17 cellular contexts compared by ENCODE assay signal in genomic region chr12:64172143-64172970, GRCh38. TPM values are rescaled to one million over a fixed set of nuclear protein-coding genes. Genes with fewer than 3 reads are reported as not detected.
DNase-seq lines count a peak whose midpoint lies in the region; ATAC-seq and TF ChIP-seq lines count a peak whose summit lies in the region.
"Had no signal": no experiment of that assay in that cellular context is flagged by ENCODE, and none has a peak within 500 bp of the region (broad histone marks: within the 10 kb centered on the region; RNA-seq: fewer than 3 reads in every experiment).

No MANE protein-coding gene starts in this region.

- H3K36me3 Mint-ChIP-seq in HFFc6 (ENCODE audit: low read depth) = peaks cover 2% of the 10 kb centered on the region; the same call in 1 of the 2 replicates
- H3K36me3 Mint-ChIP-seq in WTC11 = no peaks in the 10 kb centered on the region

- H3K4ac ChIP-seq in mesendoderm (ENCODE audit: low read depth, low read length) = no peak overlapping the region

- TF ChIP-seq CTCF in HFFc6 (IDR thresholded peaks at IDR 0.05) (no peak), WTC11 (IDR thresholded peaks at IDR 0.05) (no peak)

- no peaks in the 10 kb centered on the region for H3K79me2 ChIP-seq in mesendoderm (ENCODE audit: control insufficient read depth, insufficient read depth, low read length)

- H3K4me3 Mint-ChIP-seq in HFFc6 = peak overlapping the region; percentile 71; the same call in 1 of the 2 replicates
- H3K4me3 Mint-ChIP-seq in WTC11 = no peak overlapping the region
- H3K4me3 Mint-ChIP-seq: activated CD4-positive, alpha-beta T cell treated with anti-CD3 and anti-CD28 coated beads, Interleukin-2, amount 10 ng/mL, durations not matched to agents 24 days and 14 days had no signal

- H4K5ac ChIP-seq in mesendoderm (ENCODE audit: low read length) = no peak overlapping the region

- H3K4me2 ChIP-seq in mesendoderm (ENCODE audit: low read length) = no peak overlapping the region

- H2BK120ac ChIP-seq in mesendoderm (ENCODE audit: low read depth, low read length) = no peak overlapping the region

- CTCF ChIA-PET in WTC11 (lab: Charles Lee) = interaction anchor here (0.6 kb wide), 1 partner anchor 65 kb away, joined by 3 read pairs; no protein-coding TSS in a partner anchor

- H4K8ac ChIP-seq in mesendoderm (ENCODE audit: low read depth, low read length) = no peak overlapping the region

- no peak overlapping the region for H3K27ac ChIP-seq in mesendoderm (ENCODE audit: low read depth, low read length)
- H3K27ac ChIP-seq: ascending aorta, heart left ventricle, SK-N-MC had no signal

- no peak overlapping the region for H3K56ac ChIP-seq in mesendoderm (ENCODE audit: low read length)

- H3K4me1 Mint-ChIP-seq in HFFc6 (ENCODE audit: low read depth) (peaks cover 68% of the 10 kb centered on the region), WTC11 (peaks cover 25% of the 10 kb centered on the region)
- H3K4me1 Mint-ChIP-seq: activated CD4-positive, alpha-beta T cell treated with anti-CD3 and anti-CD28 coated beads, Interleukin-2, amount 10 ng/mL, durations not matched to agents 24 days and 14 days had no signal

- H3K27me3 Mint-ChIP-seq in HFFc6 (ENCODE audit: insufficient read depth) = peaks cover 2% of the 10 kb centered on the region; the same call in 1 of the 2 replicates
- H3K27me3 Mint-ChIP-seq in WTC11 (ENCODE audit: low read depth) = no peaks in the 10 kb centered on the region
- H3K27me3 Mint-ChIP-seq: activated CD4-positive, alpha-beta T cell treated with anti-CD3 and anti-CD28 coated beads, Interleukin-2, amount 10 ng/mL, durations not matched to agents 24 days and 14 days had no signal

- no peaks in the 10 kb centered on the region for H3K27me3 ChIP-seq in mesendoderm (ENCODE audit: insufficient read depth, low read length, poor library complexity)
- H3K27me3 ChIP-seq: ascending aorta, heart left ventricle had no signal

- no peaks in the 10 kb centered on the region for H3K36me3 ChIP-seq in mesendoderm (ENCODE audit: control insufficient read depth, insufficient read depth, low read length)
- H3K36me3 ChIP-seq: ascending aorta, heart left ventricle had no signal

- H3K18ac ChIP-seq in mesendoderm (ENCODE audit: low read length) = no peak overlapping the region

- no peak overlapping the region for H3K9ac ChIP-seq in mesendoderm (ENCODE audit: low read length)

- no peak overlapping the region for H3K23ac ChIP-seq in mesendoderm (ENCODE audit: low read length)

- DNase-seq in ELR (ENCODE audit: low read depth) (peak; percentile 48), HFFc6 (no peak), WTC11 (ENCODE audit: low spot score) (no peak), mesendoderm (peak; percentile 14)
- no peak for DNase-seq in activated CD4-positive, CD25-positive, alpha-beta regulatory T cell (lab: John Stamatoyannopoulos, UW)
- DNase-seq: activated CD4-positive, alpha-beta T cell treated with anti-CD3 and anti-CD28 coated beads, Interleukin-2, amount 10 ng/mL, durations not matched to agents 24 days and 14 days; COR-L47; effector CD8-positive, alpha-beta T cell; heart left ventricle; NCI-H1417; NCI-H2171 treated with DMSO at 0.1 percent for 48 hours; NCI-H748 treated with DMSO at 0.1 percent for 48 hours; nucleus accumbens had no signal

- H2BK15ac ChIP-seq in mesendoderm (replicated peaks; ENCODE audit: low read depth) = no peak overlapping the region

- 100% methylated on average over 1 of the region's 1 CpG for WGBS in mesendoderm (ENCODE audit: extremely low coverage, insufficient coverage, low lambda C conversion rate)

- ATAC-seq in WTC11 (peak; percentile 62), HG03442 (IDR thresholded peaks at IDR 0.05; ENCODE audit: unreplicated experiment) (no peak), GM21381 (IDR thresholded peaks at IDR 0.05; ENCODE audit: unreplicated experiment) (no peak)
- ATAC-seq: heart left ventricle had no signal

- H3K4me3 ChIP-seq in mesendoderm (ENCODE audit: low read length) = no peak overlapping the region
- H3K4me3 ChIP-seq: ascending aorta, heart left ventricle, SK-N-MC had no signal

- no peak overlapping the region for H2AK5ac ChIP-seq in mesendoderm (ENCODE audit: low read length)

- no peaks in the 10 kb centered on the region for H3K79me1 ChIP-seq in mesendoderm (ENCODE audit: low read length)

- H2BK5ac ChIP-seq in mesendoderm (ENCODE audit: low read length) = no peak overlapping the region

- H3K27ac Mint-ChIP-seq in HFFc6 = peak overlapping the region; percentile 88
- no peak overlapping the region for H3K27ac Mint-ChIP-seq in WTC11
- H3K27ac Mint-ChIP-seq: activated CD4-positive, alpha-beta T cell treated with anti-CD3 and anti-CD28 coated beads, Interleukin-2, amount 10 ng/mL, durations not matched to agents 24 days and 14 days had no signal

- POLR2A ChIA-PET in WTC11 (lab: Charles Lee) = no interaction called here

- H3K4me1 ChIP-seq in mesendoderm (ENCODE audit: control insufficient read depth, low read depth, low read length) = peaks cover 6% of the 10 kb centered on the region
- H3K4me1 ChIP-seq: ascending aorta had no signal

- H3K9me3 Mint-ChIP-seq in HFFc6 = no peaks in the 10 kb centered on the region
- H3K9me3 Mint-ChIP-seq in WTC11 = no peaks in the 10 kb centered on the region
- H3K9me3 Mint-ChIP-seq: activated CD4-positive, alpha-beta T cell treated with anti-CD3 and anti-CD28 coated beads, Interleukin-2, amount 10 ng/mL, durations not matched to agents 24 days and 14 days had no signal

TF ChIP-seq in WTC11, 78 proteins besides CTCF, POLR2A, EP300 and RAD21:
- peak; percentile 51; the same call in 1 of the 2 replicates for TF ChIP-seq ZNF263 (CRISPR knock-in tag; IDR thresholded peaks at IDR 0.05; ENCODE audit: low read depth)
- TF ChIP-seq ZNF121 (CRISPR knock-in tag; IDR thresholded peaks at IDR 0.05) = no peak

RNA-seq across cellular contexts. Expression of gene KICS2, which starts 49.7 kb away (rescaled TPM):
- total RNA-seq in HFFc6 (2021; fragmentation: NEBNext Ultra II Directional; extraction: Animal tissue kit (Norgen Biotek cat#: 25700)) = 1 to 10 TPM; 3.7 to 5.8 (median 5.0) TPM
- total RNA-seq in WTC11 (2021) = 9.9 to 11.6 TPM (median 10.7 TPM) in 3 replicates
- 3.7 TPM for polyA plus RNA-seq in mesendoderm (2013, experiment 1 of 2)
- polyA plus RNA-seq in mesendoderm (2013, experiment 2 of 2) = 3.8 TPM

Comparison
In these comparisons a context has a peak if more than half of its experiments do, and no peak if none do; other contexts are left out.
1. DNase-seq: peak in ELR (single experiment) and mesendoderm (single experiment); none in HFFc6 (single experiment), WTC11 (single experiment) and activated CD4-positive, CD25-positive, alpha-beta regulatory T cell (0 of 4).